In the genomic region with DNA sequence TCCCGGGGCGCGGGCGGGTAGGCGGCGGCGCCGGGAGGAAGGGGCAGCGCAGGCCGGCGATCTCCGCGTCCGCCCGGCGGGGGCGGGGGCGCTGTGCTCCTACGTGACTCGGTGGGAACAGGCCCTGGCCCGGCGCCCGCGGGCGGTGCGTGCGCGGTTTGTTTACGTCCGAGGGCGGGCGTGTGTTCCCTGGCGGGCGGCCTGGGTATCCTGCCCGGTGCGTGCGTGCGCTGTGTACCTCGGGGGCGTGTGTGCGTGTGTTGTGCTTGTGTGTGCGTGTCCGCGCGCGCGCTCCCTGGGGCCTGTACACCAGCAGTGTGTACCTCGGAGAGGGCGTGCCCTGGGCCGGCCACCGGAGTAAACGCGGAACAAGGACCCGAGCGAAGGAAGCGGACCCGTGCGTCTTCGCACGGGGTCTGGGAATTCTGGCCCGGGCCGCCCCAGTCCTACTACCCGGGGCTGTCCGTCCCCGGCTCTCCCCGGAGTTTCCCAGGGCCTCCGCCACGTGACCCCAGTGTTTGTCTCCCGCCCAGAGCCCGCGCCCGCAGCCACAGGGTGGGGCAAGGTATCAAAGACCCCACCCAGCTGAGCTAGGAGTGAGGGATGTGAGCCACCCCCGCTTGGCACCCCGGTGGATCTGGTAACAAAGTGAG, we compare ENCODE assay signal across 8 cellular contexts. TPM values are rescaled to one million over a fixed set of nuclear protein-coding genes. Genes with fewer than 3 reads are reported as not detected.
DNase-seq lines count a peak whose midpoint lies in the region; ATAC-seq, FAIRE-seq and TF ChIP-seq lines count a peak whose summit lies in the region.

No MANE protein-coding gene starts in this region.

- peak overlapping the region; percentile 96 for H3K4me3 ChIP-seq in osteoblast (ENCODE audit: insufficient read depth, low read length)

- H3K27ac ChIP-seq in RWPE1 (peak overlapping the region; percentile 95), osteoblast (ENCODE audit: low read depth, low read length) (peak overlapping the region; percentile 98)

- POLR2A ChIA-PET in RWPE1 (lab: Yijun Ruan, JAX; ENCODE audit: low non-redundant PET): no interaction called here

- FAIRE-seq in GM19239 (lab: Jason Lieb, UNC): no peak

- ATAC-seq in HG03066 (IDR thresholded peaks at IDR 0.05; ENCODE audit: low read depth, unreplicated experiment): peak; percentile 26

- H3K36me3 ChIP-seq in osteoblast (ENCODE audit: insufficient read depth, low read length): no peaks in the 10 kb centered on the region

- peak; percentile 73 for DNase-seq in NCI-H2029 (lab: John Stamatoyannopoulos, UW)
- no peak for DNase-seq in NCI-H2029 treated with DMSO at 0.1 percent for 48 hours (lab: John Stamatoyannopoulos, UW)
- peak; percentile 46 for DNase-seq in RWPE1 (ENCODE audit: low spot score)
- peak; percentile 71 for DNase-seq in glutamatergic neuron
- DNase-seq in osteoblast (ENCODE audit: insufficient read length, low spot score, missing footprints): peak; percentile 95
- no peak for DNase-seq in GM19239 (ENCODE audit: insufficient read length, low spot score)

- peaks cover 37% of the 10 kb centered on the region for H3K4me1 ChIP-seq in osteoblast (ENCODE audit: insufficient read depth, low read length)

- H3K9me3 Mint-ChIP-seq in activated naive CD8-positive, alpha-beta T cell (ENCODE audit: low read depth): no peaks in the 10 kb centered on the region
- peaks cover 9% of the 10 kb centered on the region for H3K9me3 Mint-ChIP-seq in glutamatergic neuron (ENCODE audit: unreplicated experiment)

- peak overlapping the region; percentile 85 for H3K4me3 Mint-ChIP-seq in activated naive CD8-positive, alpha-beta T cell
- peak overlapping the region; percentile 74 for H3K4me3 Mint-ChIP-seq in glutamatergic neuron (ENCODE audit: unreplicated experiment)

- H4K20me1 ChIP-seq in osteoblast (ENCODE audit: insufficient read depth, low read length): peaks cover 31% of the 10 kb centered on the region

- no peaks in the 10 kb centered on the region for H3K36me3 Mint-ChIP-seq in activated naive CD8-positive, alpha-beta T cell
- H3K36me3 Mint-ChIP-seq in glutamatergic neuron (ENCODE audit: unreplicated experiment): no peaks in the 10 kb centered on the region

- no peaks in the 10 kb centered on the region for H3K27me3 Mint-ChIP-seq in activated naive CD8-positive, alpha-beta T cell
- H3K27me3 Mint-ChIP-seq in glutamatergic neuron (ENCODE audit: unreplicated experiment): peaks cover 8% of the 10 kb centered on the region

- H3K4me2 ChIP-seq in osteoblast (ENCODE audit: insufficient read depth, low read length): peak overlapping the region; percentile 93

- peaks cover 28% of the 10 kb centered on the region for H3K4me1 Mint-ChIP-seq in activated naive CD8-positive, alpha-beta T cell (ENCODE audit: low read depth)
- peaks cover 5% of the 10 kb centered on the region for H3K4me1 Mint-ChIP-seq in glutamatergic neuron (ENCODE audit: low read depth, unreplicated experiment)

- CTCF ChIA-PET in RWPE1 (lab: Yijun Ruan, JAX): no interaction called here

- H3K27ac Mint-ChIP-seq in activated naive CD8-positive, alpha-beta T cell: peak overlapping the region; percentile 22
- H3K27ac Mint-ChIP-seq in glutamatergic neuron (ENCODE audit: unreplicated experiment): no peak overlapping the region

- no peaks in the 10 kb centered on the region for H3K27me3 ChIP-seq in osteoblast (ENCODE audit: insufficient read depth, low read length)

- TF ChIP-seq CTCF in RWPE1 (conservative IDR thresholded peaks at IDR 0.05; ENCODE audit: low read depth) (no peak), glutamatergic neuron (IDR thresholded peaks at IDR 0.05; ENCODE audit: partially characterized antibody, unreplicated experiment) (no peak), osteoblast (IDR thresholded peaks at IDR 0.05; ENCODE audit: extremely low read depth, low read depth, low read length) (no peak)

- H3K9me3 ChIP-seq in osteoblast (ENCODE audit: low read depth, low read length): no peaks in the 10 kb centered on the region

- H3K79me2 ChIP-seq in osteoblast (ENCODE audit: insufficient read depth, low read length): peaks cover 47% of the 10 kb centered on the region

- no peak overlapping the region for H2AFZ ChIP-seq in osteoblast (ENCODE audit: low read length)

RNA-seq across cellular contexts. Expression of gene MAFF, which starts 0.8 kb away (rescaled TPM):
- total RNA-seq in glutamatergic neuron (ENCODE audit: unreplicated experiment) (1.8 TPM), osteoblast (16.5 and 22.4 TPM in 2 replicates)

RNA-seq across cellular contexts. Expression of gene PLA2G6, which starts 20.9 kb away (rescaled TPM):
- total RNA-seq in glutamatergic neuron (ENCODE audit: unreplicated experiment) (42.2 TPM), osteoblast (12.3 and 17.7 TPM in 2 replicates)

Comparison
In these comparisons a context has a peak if more than half of its experiments do, and no peak if none do; other contexts are left out.
1. DNase-seq: peak in NCI-H2029 (single experiment), RWPE1 (single experiment), glutamatergic neuron (single experiment) and osteoblast (single experiment); none in NCI-H2029 treated with DMSO at 0.1 percent for 48 hours (single experiment) and GM19239 (single experiment).